ENCODE assay signal across 15 cellular contexts in the genomic region with DNA sequence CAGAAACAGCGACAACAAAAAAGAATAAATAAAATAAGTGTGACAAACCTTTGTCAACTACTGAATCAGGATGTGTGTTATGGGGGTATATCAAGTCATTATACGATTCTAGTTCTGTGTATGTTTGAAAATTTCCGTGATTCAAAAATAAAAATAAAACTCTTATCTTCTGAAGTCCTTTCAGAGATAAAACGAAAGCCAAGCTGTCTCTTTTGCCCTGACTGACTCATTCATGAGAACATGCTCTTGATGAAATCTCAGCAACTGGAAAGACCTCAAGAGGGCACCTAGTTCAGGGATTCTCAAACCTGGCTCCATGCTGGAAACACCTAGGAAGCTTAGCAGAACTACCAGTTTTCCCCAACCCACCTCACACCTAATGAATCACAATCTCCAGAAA. TPM values are rescaled to one million over a fixed set of nuclear protein-coding genes. Genes with fewer than 3 reads are reported as not detected.
A peak's percentile ranks its signal among the peaks of the same experiment; 100 is the strongest.
DNase-seq lines count a peak whose midpoint lies in the region; ATAC-seq and TF ChIP-seq lines count a peak whose summit lies in the region.
"Had no signal": no experiment of that assay in that cellular context is flagged by ENCODE, and none has a peak within 500 bp of the region (broad histone marks: within the 10 kb centered on the region; RNA-seq: fewer than 3 reads in every experiment).

No MANE protein-coding gene starts in this region.

- intact Hi-C loops in activated CD4-positive, alpha-beta memory T cell treated with anti-CD3 and anti-CD28 coated beads for 36 hours (cut with micrococcal nuclease) = loop anchor here (1.0 kb wide), 1 partner anchor 8 kb away; no protein-coding TSS in a partner anchor
- intact Hi-C loops in esophagus squamous epithelium (cut with DNase I) = no loop called here

- peak overlapping the region; percentile 46 to 90 (median 81) for H3K27ac ChIP-seq in esophagus squamous epithelium
- H3K27ac ChIP-seq: HL-60 had no signal

- H3K36me3 ChIP-seq in esophagus squamous epithelium = peaks cover 0 to 61% (median 0%) of the 10 kb centered on the region in 3 donors

- H3K27me3 Mint-ChIP-seq in activated CD4-positive, alpha-beta memory T cell treated with anti-CD3 and anti-CD28 coated beads for 36 hours = no peaks in the 10 kb centered on the region
- H3K27me3 Mint-ChIP-seq in activated CD4-positive, alpha-beta memory T cell treated with anti-CD3 and anti-CD28 coated beads, Interleukin-2, amount 10 ng/mL, durations not matched to agents 7 days and 5 days = no peaks in the 10 kb centered on the region
- no peaks in the 10 kb centered on the region for H3K27me3 Mint-ChIP-seq in WTC11 (ENCODE audit: low read depth)
- no peaks in the 10 kb centered on the region for H3K27me3 Mint-ChIP-seq in stimulated activated naive B cell treated with anti-CD40 and anti-IgM and Interleukin-4, amounts not matched to agents 10 μg/mL and 1 μg/mL and 100 μg/mL, for 72 hours
- H3K27me3 Mint-ChIP-seq: activated naive CD8-positive, alpha-beta T cell treated with anti-CD3 and anti-CD28 coated beads, Interleukin-2, amount 10 ng/mL, durations not matched to agents 7 days and 5 days had no signal

- CTCF ChIA-PET in activated CD4-positive, alpha-beta memory T cell treated with anti-CD3 and anti-CD28 coated beads for 36 hours (lab: Charles Lee) = interaction anchor here (0.6 to 1.0 kb wide), 2 partner anchors 42 to 587 kb away, joined by 4 to 5 read pairs; no protein-coding TSS in a partner anchor
- CTCF ChIA-PET in activated CD4-positive, alpha-beta memory T cell treated with anti-CD3 and anti-CD28 coated beads, Interleukin-2, amount 10 ng/mL, durations not matched to agents 7 days and 5 days (lab: Charles Lee) = no interaction called here
- CTCF ChIA-PET in WTC11 (lab: Charles Lee) = interaction anchor here (1.0 to 1.3 kb wide), 2 partner anchors 230 to 367 kb away, joined by 4 to 5 read pairs; no protein-coding TSS in a partner anchor

- H3K9me3 Mint-ChIP-seq in activated CD4-positive, alpha-beta memory T cell treated with anti-CD3 and anti-CD28 coated beads for 36 hours = no peaks in the 10 kb centered on the region
- H3K9me3 Mint-ChIP-seq in activated CD4-positive, alpha-beta memory T cell treated with anti-CD3 and anti-CD28 coated beads, Interleukin-2, amount 10 ng/mL, durations not matched to agents 7 days and 5 days = no peaks in the 10 kb centered on the region
- H3K9me3 Mint-ChIP-seq in WTC11 = peaks cover 11% of the 10 kb centered on the region
- no peaks in the 10 kb centered on the region for H3K9me3 Mint-ChIP-seq in stimulated activated naive B cell treated with anti-CD40 and anti-IgM and Interleukin-4, amounts not matched to agents 10 μg/mL and 1 μg/mL and 100 μg/mL, for 72 hours
- H3K9me3 Mint-ChIP-seq: activated naive CD8-positive, alpha-beta T cell treated with anti-CD3 and anti-CD28 coated beads, Interleukin-2, amount 10 ng/mL, durations not matched to agents 7 days and 5 days had no signal

- TF ChIP-seq POLR2A in esophagus squamous epithelium (IDR thresholded peaks at IDR 0.05) = no peak

- no peak overlapping the region for H3K4me3 ChIP-seq in esophagus squamous epithelium
- H3K4me3 ChIP-seq: mucosa of descending colon had no signal

- H3K9me3 ChIP-seq in esophagus squamous epithelium = no peaks in the 10 kb centered on the region
- H3K9me3 ChIP-seq: mucosa of descending colon had no signal

- TF ChIP-seq CTCF in WTC11 (IDR thresholded peaks at IDR 0.05) (no peak), esophagus squamous epithelium (IDR thresholded peaks at IDR 0.05) (no peak)

- no peaks in the 10 kb centered on the region for H3K27me3 ChIP-seq in esophagus squamous epithelium

- POLR2A ChIA-PET in activated CD4-positive, alpha-beta memory T cell treated with anti-CD3 and anti-CD28 coated beads for 36 hours (lab: Charles Lee) = no interaction called here
- POLR2A ChIA-PET in activated CD4-positive, alpha-beta memory T cell treated with anti-CD3 and anti-CD28 coated beads, Interleukin-2, amount 10 ng/mL, durations not matched to agents 7 days and 5 days (lab: Charles Lee) = interaction anchor here (0.6 to 1.0 kb wide), 4 partner anchors 18 to 313 kb away, joined by 3 to 5 read pairs (median 4); no protein-coding TSS in a partner anchor
- POLR2A ChIA-PET in WTC11 (lab: Charles Lee) = no interaction called here

- ATAC-seq in WTC11 (no peak), HG03280 (IDR thresholded peaks at IDR 0.05; ENCODE audit: unreplicated experiment) (no peak)
- ATAC-seq in stimulated activated naive B cell treated with anti-CD40 and anti-IgM and Interleukin-4, amounts not matched to agents 10 μg/mL and 1 μg/mL and 100 μg/mL, for 72 hours (replicated peaks) = no peak

- H3K4me3 Mint-ChIP-seq in activated CD4-positive, alpha-beta memory T cell treated with anti-CD3 and anti-CD28 coated beads for 36 hours = peak overlapping the region; percentile 12
- no peak overlapping the region for H3K4me3 Mint-ChIP-seq in activated CD4-positive, alpha-beta memory T cell treated with anti-CD3 and anti-CD28 coated beads, Interleukin-2, amount 10 ng/mL, durations not matched to agents 7 days and 5 days
- H3K4me3 Mint-ChIP-seq in WTC11 = no peak overlapping the region
- H3K4me3 Mint-ChIP-seq in stimulated activated naive B cell treated with anti-CD40 and anti-IgM and Interleukin-4, amounts not matched to agents 10 μg/mL and 1 μg/mL and 100 μg/mL, for 72 hours = no peak overlapping the region
- H3K4me3 Mint-ChIP-seq: activated naive CD8-positive, alpha-beta T cell treated with anti-CD3 and anti-CD28 coated beads, Interleukin-2, amount 10 ng/mL, durations not matched to agents 7 days and 5 days had no signal

- DNase-seq in activated CD4-positive, alpha-beta memory T cell treated with anti-CD3 and anti-CD28 coated beads for 36 hours = no peak
- no peak for DNase-seq in activated CD4-positive, alpha-beta memory T cell treated with anti-CD3 and anti-CD28 coated beads, Interleukin-2, amount 10 ng/mL, durations not matched to agents 7 days and 5 days
- DNase-seq in WTC11 (ENCODE audit: low spot score) (no peak), esophagus squamous epithelium (lab: John Stamatoyannopoulos, UW) (no peak), HuH-7.5 (ENCODE audit: low spot score) (no peak)
- DNase-seq in stimulated activated naive B cell treated with anti-CD40 and anti-IgM and Interleukin-4, amounts not matched to agents 10 μg/mL and 1 μg/mL and 100 μg/mL, for 72 hours = no peak
- DNase-seq in activated effector memory CD4-positive, alpha-beta T cell treated with anti-CD3 and anti-CD28 coated beads, Interleukin-2, amount 50 U/mL, for 16 hours = no peak
- DNase-seq: activated naive CD8-positive, alpha-beta T cell treated with anti-CD3 and anti-CD28 coated beads, Interleukin-2, amount 10 ng/mL, durations not matched to agents 7 days and 5 days; DMS79 treated with DMSO at 0.1 percent for 48 hours; effector CD4-positive, alpha-beta T cell; mucosa of descending colon; NCI-H1092; NCI-H524 treated with DMSO at 0.1 percent for 48 hours had no signal

- peaks cover 30 to 95% (median 32%) of the 10 kb centered on the region in 3 donors for H3K4me1 ChIP-seq in esophagus squamous epithelium

- 65 to 71% methylated on average over 4 of the region's 4 CpGs for WGBS in esophagus squamous epithelium, 2 donors

- peaks cover 35% of the 10 kb centered on the region for H3K36me3 Mint-ChIP-seq in activated CD4-positive, alpha-beta memory T cell treated with anti-CD3 and anti-CD28 coated beads for 36 hours
- peaks cover 57% of the 10 kb centered on the region for H3K36me3 Mint-ChIP-seq in activated CD4-positive, alpha-beta memory T cell treated with anti-CD3 and anti-CD28 coated beads, Interleukin-2, amount 10 ng/mL, durations not matched to agents 7 days and 5 days (ENCODE audit: low read depth)
- peaks cover 61% of the 10 kb centered on the region for H3K36me3 Mint-ChIP-seq in WTC11
- peaks cover 52 to 90% of the 10 kb centered on the region in 2 donors for H3K36me3 Mint-ChIP-seq in stimulated activated naive B cell treated with anti-CD40 and anti-IgM and Interleukin-4, amounts not matched to agents 10 μg/mL and 1 μg/mL and 100 μg/mL, for 72 hours

- H3K4me1 Mint-ChIP-seq in activated CD4-positive, alpha-beta memory T cell treated with anti-CD3 and anti-CD28 coated beads for 36 hours (ENCODE audit: low read depth) = peaks cover 53% of the 10 kb centered on the region
- peaks cover 28% of the 10 kb centered on the region for H3K4me1 Mint-ChIP-seq in activated CD4-positive, alpha-beta memory T cell treated with anti-CD3 and anti-CD28 coated beads, Interleukin-2, amount 10 ng/mL, durations not matched to agents 7 days and 5 days
- H3K4me1 Mint-ChIP-seq in WTC11 = peaks cover 73% of the 10 kb centered on the region
- H3K4me1 Mint-ChIP-seq in stimulated activated naive B cell treated with anti-CD40 and anti-IgM and Interleukin-4, amounts not matched to agents 10 μg/mL and 1 μg/mL and 100 μg/mL, for 72 hours = peaks cover 40 to 63% of the 10 kb centered on the region in 2 donors

- H3K27ac Mint-ChIP-seq in activated CD4-positive, alpha-beta memory T cell treated with anti-CD3 and anti-CD28 coated beads for 36 hours = peak overlapping the region; percentile 76
- H3K27ac Mint-ChIP-seq in activated CD4-positive, alpha-beta memory T cell treated with anti-CD3 and anti-CD28 coated beads, Interleukin-2, amount 10 ng/mL, durations not matched to agents 7 days and 5 days = no peak overlapping the region
- H3K27ac Mint-ChIP-seq in WTC11 = peak overlapping the region; percentile 87
- peak overlapping the region; percentile 81 for H3K27ac Mint-ChIP-seq in stimulated activated naive B cell treated with anti-CD40 and anti-IgM and Interleukin-4, amounts not matched to agents 10 μg/mL and 1 μg/mL and 100 μg/mL, for 72 hours
- H3K27ac Mint-ChIP-seq: activated naive CD8-positive, alpha-beta T cell treated with anti-CD3 and anti-CD28 coated beads, Interleukin-2, amount 10 ng/mL, durations not matched to agents 7 days and 5 days had no signal

TF ChIP-seq in WTC11, 78 proteins besides CTCF, POLR2A, EP300 and RAD21 (continues in another document):
- TF ChIP-seq SP1 (CRISPR knock-in tag; conservative IDR thresholded peaks at IDR 0.05) (no peak), SMAD3 (CRISPR knock-in tag; IDR thresholded peaks at IDR 0.05; ENCODE audit: borderline replicate concordance) (no peak)
- TF ChIP-seq, protein P1, sequence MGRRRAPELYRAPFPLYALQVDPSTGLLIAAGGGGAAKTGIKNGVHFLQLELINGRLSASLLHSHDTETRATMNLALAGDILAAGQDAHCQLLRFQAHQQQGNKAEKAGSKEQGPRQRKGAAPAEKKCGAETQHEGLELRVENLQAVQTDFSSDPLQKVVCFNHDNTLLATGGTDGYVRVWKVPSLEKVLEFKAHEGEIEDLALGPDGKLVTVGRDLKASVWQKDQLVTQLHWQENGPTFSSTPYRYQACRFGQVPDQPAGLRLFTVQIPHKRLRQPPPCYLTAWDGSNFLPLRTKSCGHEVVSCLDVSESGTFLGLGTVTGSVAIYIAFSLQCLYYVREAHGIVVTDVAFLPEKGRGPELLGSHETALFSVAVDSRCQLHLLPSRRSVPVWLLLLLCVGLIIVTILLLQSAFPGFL (CRISPR knock-in tag; IDR thresholded peaks at IDR 0.05; ENCODE audit: borderline replicate concordance) = no peak

RNA-seq across cellular contexts. Expression of a gene that starts 9.2 kb away (rescaled TPM):
- total RNA-seq in activated CD4-positive, alpha-beta memory T cell treated with anti-CD3 and anti-CD28 coated beads for 36 hours = 10 to 100 TPM; 59.1 to 63.5 TPM
- 10 to 100 TPM; 73.1 to 78.3 TPM for total RNA-seq in activated CD4-positive, alpha-beta memory T cell treated with anti-CD3 and anti-CD28 coated beads, Interleukin-2, amount 10 ng/mL, durations not matched to agents 7 days and 5 days
- total RNA-seq in WTC11 (2021) = 143 to 170 TPM (median 147 TPM) in 3 replicates
- total RNA-seq in esophagus squamous epithelium = 10 to 100 TPM; 27.4 to 91.4 (median 39.2) TPM
